ENCODE assay signal across 1 cellular context in the genomic region with DNA sequence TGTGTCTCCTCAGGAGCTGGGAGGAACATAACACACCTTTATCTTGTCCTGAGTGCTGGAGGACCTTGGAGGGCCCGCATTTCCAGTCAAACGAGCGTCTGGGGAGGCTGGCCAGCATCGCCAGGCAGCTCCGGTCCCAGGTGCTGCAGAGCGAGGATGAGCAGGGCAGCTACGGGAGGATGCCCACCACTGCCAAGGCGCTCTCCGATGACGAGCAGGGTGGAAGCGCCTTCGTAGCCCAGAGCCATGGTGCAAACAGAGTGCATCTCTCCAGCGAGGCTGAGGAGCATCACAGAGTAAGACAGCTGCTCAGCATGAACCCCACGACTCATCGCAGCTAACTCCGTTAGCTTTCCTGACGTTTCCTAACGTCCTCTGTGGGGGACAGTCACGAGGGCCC.
TF ChIP-seq lines count a peak whose summit lies in the region.

No MANE protein-coding gene starts in this region.

TF ChIP-seq in GM23338, 12 proteins besides CTCF, POLR2A, EP300 and RAD21 (continued from another document):
- TF ChIP-seq, protein P1, sequence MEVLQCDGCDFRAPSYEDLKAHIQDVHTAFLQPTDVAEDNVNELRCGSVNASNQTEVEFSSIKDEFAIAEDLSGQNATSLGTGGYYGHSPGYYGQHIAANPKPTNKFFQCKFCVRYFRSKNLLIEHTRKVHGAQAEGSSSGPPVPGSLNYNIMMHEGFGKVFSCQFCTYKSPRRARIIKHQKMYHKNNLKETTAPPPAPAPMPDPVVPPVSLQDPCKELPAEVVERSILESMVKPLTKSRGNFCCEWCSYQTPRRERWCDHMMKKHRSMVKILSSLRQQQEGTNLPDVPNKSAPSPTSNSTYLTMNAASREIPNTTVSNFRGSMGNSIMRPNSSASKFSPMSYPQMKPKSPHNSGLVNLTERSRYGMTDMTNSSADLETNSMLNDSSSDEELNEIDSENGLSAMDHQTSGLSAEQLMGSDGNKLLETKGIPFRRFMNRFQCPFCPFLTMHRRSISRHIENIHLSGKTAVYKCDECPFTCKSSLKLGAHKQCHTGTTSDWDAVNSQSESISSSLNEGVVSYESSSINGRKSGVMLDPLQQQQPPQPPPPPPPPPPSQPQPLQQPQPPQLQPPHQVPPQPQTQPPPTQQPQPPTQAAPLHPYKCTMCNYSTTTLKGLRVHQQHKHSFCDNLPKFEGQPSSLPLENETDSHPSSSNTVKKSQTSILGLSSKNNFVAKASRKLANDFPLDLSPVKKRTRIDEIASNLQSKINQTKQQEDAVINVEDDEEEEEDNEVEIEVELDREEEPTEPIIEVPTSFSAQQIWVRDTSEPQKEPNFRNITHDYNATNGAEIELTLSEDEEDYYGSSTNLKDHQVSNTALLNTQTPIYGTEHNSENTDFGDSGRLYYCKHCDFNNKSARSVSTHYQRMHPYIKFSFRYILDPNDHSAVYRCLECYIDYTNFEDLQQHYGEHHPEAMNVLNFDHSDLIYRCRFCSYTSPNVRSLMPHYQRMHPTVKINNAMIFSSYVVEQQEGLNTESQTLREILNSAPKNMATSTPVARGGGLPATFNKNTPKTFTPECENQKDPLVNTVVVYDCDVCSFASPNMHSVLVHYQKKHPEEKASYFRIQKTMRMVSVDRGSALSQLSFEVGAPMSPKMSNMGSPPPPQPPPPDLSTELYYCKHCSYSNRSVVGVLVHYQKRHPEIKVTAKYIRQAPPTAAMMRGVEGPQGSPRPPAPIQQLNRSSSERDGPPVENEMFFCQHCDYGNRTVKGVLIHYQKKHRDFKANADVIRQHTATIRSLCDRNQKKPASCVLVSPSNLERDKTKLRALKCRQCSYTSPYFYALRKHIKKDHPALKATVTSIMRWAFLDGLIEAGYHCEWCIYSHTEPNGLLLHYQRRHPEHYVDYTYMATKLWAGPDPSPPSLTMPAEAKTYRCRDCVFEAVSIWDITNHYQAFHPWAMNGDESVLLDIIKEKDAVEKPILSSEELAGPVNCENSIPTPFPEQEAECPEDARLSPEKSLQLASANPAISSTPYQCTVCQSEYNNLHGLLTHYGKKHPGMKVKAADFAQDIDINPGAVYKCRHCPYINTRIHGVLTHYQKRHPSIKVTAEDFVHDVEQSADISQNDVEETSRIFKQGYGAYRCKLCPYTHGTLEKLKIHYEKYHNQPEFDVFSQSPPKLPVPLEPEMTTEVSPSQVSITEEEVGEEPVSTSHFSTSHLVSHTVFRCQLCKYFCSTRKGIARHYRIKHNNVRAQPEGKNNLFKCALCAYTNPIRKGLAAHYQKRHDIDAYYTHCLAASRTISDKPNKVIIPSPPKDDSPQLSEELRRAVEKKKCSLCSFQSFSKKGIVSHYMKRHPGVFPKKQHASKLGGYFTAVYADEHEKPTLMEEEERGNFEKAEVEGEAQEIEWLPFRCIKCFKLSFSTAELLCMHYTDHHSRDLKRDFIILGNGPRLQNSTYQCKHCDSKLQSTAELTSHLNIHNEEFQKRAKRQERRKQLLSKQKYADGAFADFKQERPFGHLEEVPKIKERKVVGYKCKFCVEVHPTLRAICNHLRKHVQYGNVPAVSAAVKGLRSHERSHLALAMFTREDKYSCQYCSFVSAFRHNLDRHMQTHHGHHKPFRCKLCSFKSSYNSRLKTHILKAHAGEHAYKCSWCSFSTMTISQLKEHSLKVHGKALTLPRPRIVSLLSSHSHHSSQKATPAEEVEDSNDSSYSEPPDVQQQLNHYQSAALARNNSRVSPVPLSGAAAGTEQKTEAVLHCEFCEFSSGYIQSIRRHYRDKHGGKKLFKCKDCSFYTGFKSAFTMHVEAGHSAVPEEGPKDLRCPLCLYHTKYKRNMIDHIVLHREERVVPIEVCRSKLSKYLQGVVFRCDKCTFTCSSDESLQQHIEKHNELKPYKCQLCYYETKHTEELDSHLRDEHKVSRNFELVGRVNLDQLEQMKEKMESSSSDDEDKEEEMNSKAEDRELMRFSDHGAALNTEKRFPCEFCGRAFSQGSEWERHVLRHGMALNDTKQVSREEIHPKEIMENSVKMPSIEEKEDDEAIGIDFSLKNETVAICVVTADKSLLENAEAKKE (CRISPR knock-in tag; IDR thresholded peaks at IDR 0.05): no peak
- TF ChIP-seq ETS1 (IDR thresholded peaks at IDR 0.05) (no peak), POLR2AphosphoS5 (IDR thresholded peaks at IDR 0.05; ENCODE audit: low read depth) (no peak), STAT1 (IDR thresholded peaks at IDR 0.05; ENCODE audit: unreplicated experiment) (no peak)
